In the genomic region with DNA sequence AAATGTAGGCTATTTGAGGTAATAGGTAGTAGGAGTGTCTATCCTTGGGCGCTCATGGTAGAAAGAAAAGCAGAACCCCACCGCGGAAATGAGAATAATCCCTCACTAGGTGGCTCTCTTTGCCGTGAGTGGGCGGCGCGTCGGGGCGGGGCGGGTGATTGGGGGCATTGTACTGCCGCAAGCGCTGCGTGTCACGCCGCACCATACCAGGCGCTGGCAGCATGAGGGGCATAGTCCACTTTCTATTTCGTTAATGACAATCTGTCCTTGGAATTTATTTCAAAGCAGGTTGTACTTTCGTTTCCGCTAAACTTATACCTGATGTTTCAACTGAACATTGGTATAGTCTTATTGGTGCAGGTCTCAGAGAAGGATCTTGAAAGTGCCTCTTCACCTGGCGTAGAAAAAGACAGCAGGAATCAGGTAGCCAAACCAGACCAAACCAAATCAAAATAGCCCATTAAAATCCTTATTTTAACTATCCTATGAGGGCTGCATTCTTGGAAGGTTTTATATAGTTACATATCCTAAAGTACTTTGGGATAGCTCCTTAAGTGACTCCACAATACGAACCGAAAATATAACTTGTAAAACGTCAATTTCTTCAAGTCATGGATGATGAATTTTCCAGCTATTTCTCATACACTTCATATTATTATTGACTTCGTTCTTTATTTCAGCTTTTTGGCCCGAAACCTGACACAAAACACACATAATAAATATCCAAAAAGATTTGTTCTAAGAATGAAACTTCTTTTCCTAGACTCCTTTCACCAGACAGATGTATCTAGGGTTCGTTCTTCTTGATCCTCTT, we compare ENCODE assay signal across 8 cellular contexts. TPM values are rescaled to one million over a fixed set of nuclear protein-coding genes. Genes with fewer than 3 reads are reported as not detected.
DNase-seq lines count a peak whose midpoint lies in the region; ATAC-seq, FAIRE-seq and TF ChIP-seq lines count a peak whose summit lies in the region.

No MANE protein-coding gene starts in this region.

- TF ChIP-seq CTCF in GM10248 (IDR thresholded peaks at IDR 0.05; ENCODE audit: control extremely low read depth, extremely low read depth, low read depth, missing control alignments), result peak; percentile 43
- TF ChIP-seq CTCF in psoas muscle (IDR thresholded peaks at IDR 0.05), result peak; percentile 58

- peaks cover 22% of the 10 kb centered on the region for H3K4me1 ChIP-seq in psoas muscle

- intact Hi-C loops in left ventricle myocardium superior (cut with micrococcal nuclease), result loop anchor here (10.0 kb wide), 1 partner anchor 74 kb away; no protein-coding TSS in a partner anchor
- intact Hi-C loops in psoas muscle (cut with DNase I), result loop anchor here (1.0 to 5.0 kb wide), 2 partner anchors 70 to 152 kb away; no protein-coding TSS in a partner anchor

- 0 to 1% (median 0%) methylated on average over 26 of the region's 26 CpGs for WGBS in psoas muscle, 3 donors

- H3K4me3 ChIP-seq in psoas muscle, result peak overlapping the region; percentile 98

- H3K9me3 ChIP-seq in psoas muscle, result no peaks in the 10 kb centered on the region

- H3K27me3 ChIP-seq in psoas muscle (ENCODE audit: insufficient read depth in 3 of 3, low read length in 2 of 3), result no peaks in the 10 kb centered on the region

- DNase-seq in GM10248 (ENCODE audit: extremely low spot score), result peak; percentile 73
- DNase-seq in NCI-H146 treated with DMSO at 0.1 percent for 48 hours (lab: John Stamatoyannopoulos, UW; ENCODE audit: unreplicated experiment), result peak; percentile 50
- DNase-seq in T-helper 1 cell, result peak; percentile 77 to 89 (median 85)
- peak; percentile 47 for DNase-seq in amniotic epithelial cell (ENCODE audit: low read depth)
- peak; percentile 92 for DNase-seq in left ventricle myocardium superior
- peak; percentile 88 to 92 for DNase-seq in psoas muscle
- DNase-seq in urothelium cell line (ENCODE audit: low spot score), result peak; percentile 79

- peak; percentile 33 for ATAC-seq in HG02763 (IDR thresholded peaks at IDR 0.05; ENCODE audit: unreplicated experiment)
- peak; percentile 57 for ATAC-seq in left ventricle myocardium superior
- peak; percentile 64 to 74 (median 68) for ATAC-seq in psoas muscle

- H3K36me3 ChIP-seq in psoas muscle (ENCODE audit: insufficient read depth in 1 of 2, low read depth in 1 of 2), result no peaks in the 10 kb centered on the region

- POLR2A ChIA-PET in GM10248 (lab: Yijun Ruan, JAX), result no interaction called here

- FAIRE-seq in urothelium cell line (lab: Jason Lieb, UNC), result no peak

- CTCF ChIA-PET in GM10248 (lab: Yijun Ruan, JAX), result interaction anchor here (0.7 to 1.7 kb wide), 6 partner anchors 12 to 214 kb away, joined by 3 to 4 read pairs (median 3); no protein-coding TSS in a partner anchor

- H3K27ac ChIP-seq in psoas muscle, result peak overlapping the region; percentile 99

RNA-seq across cellular contexts. Expression of a gene that starts 1.9 kb away (rescaled TPM):
- 49.4 TPM for total RNA-seq in left ventricle myocardium superior
- 10 to 100 TPM; 21.1 to 40.3 (median 32.1) TPM for total RNA-seq in psoas muscle
- polyA plus RNA-seq in psoas muscle, result 10 to 100 TPM; 14.1 to 26.4 (median 22.9) TPM

RNA-seq across cellular contexts. Expression of a gene that starts 52.2 kb away (rescaled TPM):
- total RNA-seq in left ventricle myocardium superior (1.2 TPM), psoas muscle (under 1 TPM; 0.30 to 0.61 (median 0.43) TPM)
- under 1 TPM; 0.04 to 0.38 (median 0.13) TPM for polyA plus RNA-seq in psoas muscle

Comparison
In these comparisons a context has a peak if more than half of its experiments do, and no peak if none do; other contexts are left out.
1. Peak in every context shown above with its lines: DNase-seq, ATAC-seq, H3K4me3 ChIP-seq and H3K27ac ChIP-seq.